ENCODE assay signal across 2 cellular contexts in genomic region chr17:21025446-21025845, GRCh38.
A peak's percentile ranks its signal among the peaks of the same experiment; 100 is the strongest.
TF ChIP-seq lines count a peak whose summit lies in the region.

No MANE protein-coding gene starts in this region.

TF ChIP-seq in PFSK-1, 5 proteins besides CTCF, POLR2A, EP300 and RAD21:
- TF ChIP-seq REST (IDR thresholded peaks at IDR 0.05; ENCODE audit: insufficient read depth in 1 of 2, low read depth in 2 of 2, low read length in 2 of 2), result no peak
- TF ChIP-seq FOXP2 (optimal IDR thresholded peaks at IDR 0.05; ENCODE audit: borderline replicate concordance, extremely low read depth, extremely low read length, insufficient read depth), result no peak
- 0 out of 2 replicates have a peak, but pooled peaks have one; percentile 12 for TF ChIP-seq POLR2AphosphoS5 (IDR thresholded peaks at IDR 0.05; ENCODE audit: low read depth, low read length)
TF ChIP-seq in PFSK-1: peak in this region for 1.

TF ChIP-seq in H1, 55 proteins besides CTCF, POLR2A, EP300 and RAD21:
- TF ChIP-seq CHD1 (IDR thresholded peaks at IDR 0.05; ENCODE audit: low read depth, low read length) (no peak), POU5F1 (IDR thresholded peaks at IDR 0.05; ENCODE audit: low read depth, low read length) (no peak), ASH2L (IDR thresholded peaks at IDR 0.05; ENCODE audit: low read length) (no peak), ZNF274 (IDR thresholded peaks at IDR 0.05; ENCODE audit: borderline replicate concordance, extremely low read depth, low read length) (no peak), NRF1 (IDR thresholded peaks at IDR 0.05; ENCODE audit: low read depth, low read length) (no peak), KDM5A (IDR thresholded peaks at IDR 0.05; ENCODE audit: low read length) (no peak), TBP (IDR thresholded peaks at IDR 0.05; ENCODE audit: low read depth, low read length) (no peak), BCL11A (IDR thresholded peaks at IDR 0.05; ENCODE audit: low read depth in 2 of 2, low read length in 2 of 2) (no peak), SUZ12 (IDR thresholded peaks at IDR 0.05; ENCODE audit: low read length) (no peak), JUND (IDR thresholded peaks at IDR 0.05; ENCODE audit: low read length) (no peak), POLR2AphosphoS5 (IDR thresholded peaks at IDR 0.05; ENCODE audit: low read depth, low read length) (no peak), CBX8 (IDR thresholded peaks at IDR 0.05; ENCODE audit: borderline replicate concordance, low read depth, low read length) (no peak), GABPA (IDR thresholded peaks at IDR 0.05; ENCODE audit: borderline replicate concordance, insufficient read depth, low read length) (no peak)
